ENCODE assay signal across 8 cellular contexts in genomic region chr7:79540592-79540991, GRCh38.
"Had no signal": no experiment of that assay in that cellular context is flagged by ENCODE, and none has a peak within 500 bp of the region (broad histone marks: within the 10 kb centered on the region; RNA-seq: fewer than 3 reads in every experiment).

No MANE protein-coding gene starts in this region.

- H3K36me3 Mint-ChIP-seq: IgD-negative memory B cell had no signal

- DNase-seq: IMR-90, KBM-7, KG1 had no signal

- H3K27ac ChIP-seq: HL-60 had no signal

- FAIRE-seq: HepG2, HTR-8/SVneo, K562 had no signal

- H3K27ac Mint-ChIP-seq: IgD-negative memory B cell had no signal

- H3K4me3 ChIP-seq: K562 had no signal

- ATAC-seq: HepG2, K562 had no signal

- H3K27me3 Mint-ChIP-seq: IgD-negative memory B cell had no signal

- H3K4me1 Mint-ChIP-seq: IgD-negative memory B cell had no signal

- H3K4me3 Mint-ChIP-seq: IgD-negative memory B cell had no signal
